Comparison of ENCODE assay signal across 1 cellular context in the genomic region with DNA sequence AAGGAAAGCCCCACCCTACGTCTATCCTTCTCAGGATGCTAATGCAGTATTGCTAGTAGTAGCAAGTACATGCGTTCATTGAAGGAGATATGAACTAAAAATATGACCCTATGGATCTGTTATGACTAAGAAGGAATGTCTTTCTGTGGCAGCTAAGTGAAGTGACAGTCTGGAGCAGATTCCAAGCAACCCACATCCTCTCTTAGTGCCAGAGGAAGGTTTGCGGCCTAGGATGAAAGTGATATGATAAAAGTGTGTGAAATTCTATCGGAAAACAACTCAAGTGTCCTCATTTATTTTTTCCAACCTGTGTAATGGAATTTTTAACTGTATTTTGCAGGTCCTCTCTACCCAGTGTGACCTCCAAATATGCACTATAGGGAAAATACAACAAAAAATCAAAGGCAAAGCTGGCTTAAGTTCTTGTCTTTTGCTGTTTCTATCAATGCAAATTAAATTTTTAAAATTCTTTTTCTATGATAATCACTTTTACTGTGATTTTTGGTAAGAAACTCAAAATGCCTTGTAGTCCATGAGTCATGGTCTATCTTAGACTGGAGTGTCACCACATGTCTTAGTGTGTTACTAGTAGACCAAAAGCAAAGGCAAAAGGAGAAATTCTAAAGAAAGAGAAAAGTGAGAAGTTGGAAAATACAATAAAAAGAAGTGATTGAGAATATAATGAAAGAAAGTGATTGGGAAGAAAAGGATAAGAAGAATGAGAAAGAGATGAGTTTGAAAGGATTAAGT.
TF ChIP-seq lines count a peak whose summit lies in the region.

No MANE protein-coding gene starts in this region.

TF ChIP-seq in IMR-90, 13 proteins besides CTCF, POLR2A, EP300 and RAD21 (continued from another document):
- 0 out of 2 replicates have a peak, but pooled peaks have one; percentile 20 for TF ChIP-seq FOS (IDR thresholded peaks at IDR 0.05; ENCODE audit: low read depth, low read length)
- no peak for TF ChIP-seq MXI1 (IDR thresholded peaks at IDR 0.05; ENCODE audit: borderline replicate concordance, low read depth, low read length)
TF ChIP-seq in IMR-90: peak in this region for 2.
